ENCODE assay signal across 22 cellular contexts in the genomic region with DNA sequence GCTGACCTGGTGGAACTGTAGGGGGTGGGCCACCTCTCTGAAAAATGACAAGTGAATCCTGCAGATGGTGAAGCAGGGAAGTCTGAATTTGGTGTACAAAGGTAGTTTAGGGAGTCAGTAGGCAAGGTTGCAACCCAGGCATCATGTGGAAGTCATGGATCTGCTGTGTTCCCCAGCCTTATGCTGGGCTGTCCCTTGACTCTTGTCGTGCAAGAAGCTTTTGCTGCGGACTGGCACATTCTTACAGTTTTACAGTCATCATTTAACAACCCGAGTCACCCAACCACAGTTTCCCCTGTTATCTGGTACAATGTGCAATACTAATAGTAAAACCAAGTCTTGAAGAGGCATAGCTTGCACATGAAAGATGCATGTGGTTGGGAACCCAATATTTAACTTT. TPM values are rescaled to one million over a fixed set of nuclear protein-coding genes. Genes with fewer than 3 reads are reported as not detected.
DNase-seq lines count a peak whose midpoint lies in the region; ATAC-seq and TF ChIP-seq lines count a peak whose summit lies in the region.
"Had no signal": no experiment of that assay in that cellular context is flagged by ENCODE, and none has a peak within 500 bp of the region (broad histone marks: within the 10 kb centered on the region; RNA-seq: fewer than 3 reads in every experiment).

No MANE protein-coding gene starts in this region.

- DNase-seq in activated CD4-positive, alpha-beta T cell treated with anti-CD3 and anti-CD28 coated beads for 36 hours, result peak; percentile 41
- no peak for DNase-seq in activated CD4-positive, alpha-beta T cell treated with anti-CD3 and anti-CD28 coated beads, Interleukin-2, amount 50 U/mL, for 1 hour
- DNase-seq in stimulated activated CD4-positive, alpha-beta T cell treated with anti-CD3 and anti-CD28 coated beads, Interleukin-4, amount 100 ng/mL, for 24 hours, result peak; percentile 20
- no peak for DNase-seq in stimulated activated CD4-positive, alpha-beta T cell treated with anti-CD3 and anti-CD28 coated beads, Interleukin-4, amount 100 ng/mL, for 4 hours
- DNase-seq in fibroblast of villous mesenchyme (ENCODE audit: low read depth) (peak; percentile 43), ureter (ENCODE audit: low spot score) (peak; percentile 17), NCI-H82 treated with DMSO at 0.1 percent for 48 hours (lab: John Stamatoyannopoulos, UW; ENCODE audit: unreplicated experiment) (no peak), midbrain (lab: John Stamatoyannopoulos, UW) (no peak)
- DNase-seq: effector memory CD4-positive, alpha-beta T cell; foreskin melanocyte; GDM1; HCEC 1CT; NCI-H1092 treated with DMSO at 0.1 percent for 48 hours; NCI-H1930; NCI-H69; occipital lobe; T-helper 9 cell; transverse colon; WERI-Rb-1 had no signal

- POLR2A ChIA-PET in activated CD4-positive, alpha-beta T cell treated with anti-CD3 and anti-CD28 coated beads for 36 hours (lab: Charles Lee), result interaction anchor here (0.6 kb wide), 1 partner anchor 166 kb away, joined by 3 read pairs; no protein-coding TSS in a partner anchor

- intact Hi-C loops in activated CD4-positive, alpha-beta T cell treated with anti-CD3 and anti-CD28 coated beads for 36 hours (cut with DNase I, micrococcal nuclease), result loop anchor here in 1 of 2 experiments (2.0 kb wide), 1 partner anchor 46 kb away; no protein-coding TSS in a partner anchor

- ATAC-seq in activated CD4-positive, alpha-beta T cell treated with anti-CD3 and anti-CD28 coated beads for 36 hours, result peak; percentile 77

- H3K4me3 ChIP-seq in fibroblast of villous mesenchyme (ENCODE audit: low read depth, low read length), result no peak overlapping the region
- H3K4me3 ChIP-seq: SK-N-MC, transverse colon had no signal

- no peaks in the 10 kb centered on the region for H3K9me3 Mint-ChIP-seq in activated CD4-positive, alpha-beta T cell treated with anti-CD3 and anti-CD28 coated beads for 36 hours (ENCODE audit: low read depth)
- H3K9me3 Mint-ChIP-seq: activated T-helper 2 cell treated with anti-CD3 and anti-CD28 coated beads, Interferon-gamma antibody, Interleukin-2, Interleukin-4, amounts not matched to agents 10 μg/mL and 5 μg/mL and 100 μg/mL, durations not matched to agents 14 hours and 24 hours and 36 hours had no signal

- no peak for TF ChIP-seq CTCF in fibroblast of villous mesenchyme (IDR thresholded peaks at IDR 0.05; ENCODE audit: insufficient read depth, low read depth, low read length)

- H3K4me3 Mint-ChIP-seq in activated CD4-positive, alpha-beta T cell treated with anti-CD3 and anti-CD28 coated beads for 36 hours, result no peak overlapping the region
- H3K4me3 Mint-ChIP-seq: CD4-positive, CD25-positive, alpha-beta regulatory T cell had no signal

- peaks cover 3% of the 10 kb centered on the region for H3K27me3 Mint-ChIP-seq in activated CD4-positive, alpha-beta T cell treated with anti-CD3 and anti-CD28 coated beads for 36 hours

- H3K27ac Mint-ChIP-seq in activated CD4-positive, alpha-beta T cell treated with anti-CD3 and anti-CD28 coated beads for 36 hours, result no peak overlapping the region
- H3K27ac Mint-ChIP-seq: activated T-helper 2 cell treated with anti-CD3 and anti-CD28 coated beads, Interferon-gamma antibody, Interleukin-2, Interleukin-4, amounts not matched to agents 10 μg/mL and 5 μg/mL and 100 μg/mL, durations not matched to agents 14 hours and 24 hours and 36 hours had no signal

- H3K36me3 Mint-ChIP-seq in activated CD4-positive, alpha-beta T cell treated with anti-CD3 and anti-CD28 coated beads for 36 hours (ENCODE audit: low read depth), result peaks cover 3% of the 10 kb centered on the region
- H3K36me3 Mint-ChIP-seq: CD4-positive, CD25-positive, alpha-beta regulatory T cell had no signal

- H3K4me1 Mint-ChIP-seq in activated CD4-positive, alpha-beta T cell treated with anti-CD3 and anti-CD28 coated beads for 36 hours, result peaks cover 11% of the 10 kb centered on the region

- CTCF ChIA-PET in activated CD4-positive, alpha-beta T cell treated with anti-CD3 and anti-CD28 coated beads for 36 hours (lab: Charles Lee), result no interaction called here

RNA-seq across cellular contexts. Expression of gene RHOU, which starts 13.2 kb away (rescaled TPM):
- 1 to 10 TPM; 1.2 TPM for total RNA-seq in activated CD4-positive, alpha-beta T cell treated with anti-CD3 and anti-CD28 coated beads for 36 hours
- total RNA-seq in fibroblast of villous mesenchyme (2.2 and 2.9 TPM in 2 replicates), ureter (38.7 TPM)

Comparison
In these comparisons a context has a peak if more than half of its experiments do, and no peak if none do; other contexts are left out.
1. DNase-seq: peak in activated CD4-positive, alpha-beta T cell treated with anti-CD3 and anti-CD28 coated beads for 36 hours (single experiment), stimulated activated CD4-positive, alpha-beta T cell treated with anti-CD3 and anti-CD28 coated beads, Interleukin-4, amount 100 ng/mL, for 24 hours (single experiment), fibroblast of villous mesenchyme (single experiment) and ureter (single experiment); none in activated CD4-positive, alpha-beta T cell treated with anti-CD3 and anti-CD28 coated beads, Interleukin-2, amount 50 U/mL, for 1 hour (single experiment), stimulated activated CD4-positive, alpha-beta T cell treated with anti-CD3 and anti-CD28 coated beads, Interleukin-4, amount 100 ng/mL, for 4 hours (0 of 2), NCI-H82 treated with DMSO at 0.1 percent for 48 hours (single experiment) and midbrain (single experiment).
2. RNA of gene RHOU, which starts 13.2 kb away (total RNA-seq): 38.7 TPM in ureter (single experiment); 2.2 to 2.9 TPM in fibroblast of villous mesenchyme and 1.2 TPM in activated CD4-positive, alpha-beta T cell treated with anti-CD3 and anti-CD28 coated beads for 36 hours; every median in the first group is over 10 times any median in the second.